ENCODE assay signal across 19 cellular contexts in genomic region chr1:59816318-59816878, GRCh38. TPM values are rescaled to one million over a fixed set of nuclear protein-coding genes. Genes with fewer than 3 reads are reported as not detected.
DNase-seq lines count a peak whose midpoint lies in the region; ATAC-seq and TF ChIP-seq lines count a peak whose summit lies in the region.
"Had no signal": no experiment of that assay in that cellular context is flagged by ENCODE, and none has a peak within 500 bp of the region (broad histone marks: within the 10 kb centered on the region; RNA-seq: fewer than 3 reads in every experiment).

No MANE protein-coding gene starts in this region.

- no peak overlapping the region for H3K27ac Mint-ChIP-seq in activated naive CD4-positive, alpha-beta T cell treated with anti-CD3 and anti-CD28 coated beads, Interleukin-2, amount 10 ng/mL, durations not matched to agents 7 days and 5 days
- no peak overlapping the region for H3K27ac Mint-ChIP-seq in WTC11

- H3K9me3 ChIP-seq in HUES6 (ENCODE audit: control insufficient read depth, insufficient read depth, low read depth, low read length), result no peaks in the 10 kb centered on the region
- no peaks in the 10 kb centered on the region for H3K9me3 ChIP-seq in SK-N-MC (ENCODE audit: low read depth, low read length)
- no peaks in the 10 kb centered on the region for H3K9me3 ChIP-seq in iPS-20b (ENCODE audit: insufficient read depth, low read depth, low read length)
- H3K9me3 ChIP-seq in stomach, result no peaks in the 10 kb centered on the region
- H3K9me3 ChIP-seq: thoracic aorta had no signal

- H3K36me3 Mint-ChIP-seq in activated naive CD4-positive, alpha-beta T cell treated with anti-CD3 and anti-CD28 coated beads, Interleukin-2, amount 10 ng/mL, durations not matched to agents 7 days and 5 days, result no peaks in the 10 kb centered on the region
- no peaks in the 10 kb centered on the region for H3K36me3 Mint-ChIP-seq in WTC11

- no peak for ATAC-seq in WTC11

- TF ChIP-seq CTCF in stomach (IDR thresholded peaks at IDR 0.05), result no peak
- no peak for TF ChIP-seq CTCF in WTC11 (IDR thresholded peaks at IDR 0.05)

- intact Hi-C loops in stomach (cut with DNase I; ENCODE audit: low total_unique reads), result no loop called here

- WGBS in stomach, 5 donors, result 31 to 49% (median 37%) methylated on average over 5 of the region's 5 CpGs

- no peak for TF ChIP-seq POLR2A in stomach (IDR thresholded peaks at IDR 0.05)

- no peak for TF ChIP-seq EP300 in stomach (IDR thresholded peaks at IDR 0.05)

- H3K4me1 ChIP-seq in HUES6 (ENCODE audit: control insufficient read depth, insufficient read depth, low read length) (peaks cover 14% of the 10 kb centered on the region), iPS-20b (ENCODE audit: insufficient read depth, low read length) (peaks cover 13% of the 10 kb centered on the region; the same call in 1 of the 2 replicates), stomach (peaks cover 0 to 30% (median 24%) of the 10 kb centered on the region in 4 donors)

- no peak overlapping the region for H3K27ac ChIP-seq in HUES6 (ENCODE audit: low read depth, low read length)
- no peak overlapping the region for H3K27ac ChIP-seq in SK-N-MC
- H3K27ac ChIP-seq in iPS-20b (ENCODE audit: low read length), result no peak overlapping the region
- H3K27ac ChIP-seq in stomach, result no peak overlapping the region
- H3K27ac ChIP-seq: thoracic aorta had no signal

- no peak for DNase-seq in SK-N-MC (ENCODE audit: low read depth, low spot score)
- DNase-seq in stomach, result no peak
- no peak for DNase-seq in 8988T
- DNase-seq in activated naive CD4-positive, alpha-beta T cell treated with anti-CD3 and anti-CD28 coated beads, Interleukin-2, amount 10 ng/mL, durations not matched to agents 7 days and 5 days, result no peak
- DNase-seq in WTC11 (ENCODE audit: low spot score), result no peak
- no peak for DNase-seq in hypothalamus (lab: John Stamatoyannopoulos, UW)
- DNase-seq: activated CD4-positive, alpha-beta T cell treated with anti-CD3 and anti-CD28 coated beads for 1 hour; GF-D8; kidney glomerular epithelial cell; NCI-H2081 treated with DMSO at 0.1 percent for 48 hours; stimulated activated CD4-positive, alpha-beta T cell treated with anti-CD3 and anti-CD28 coated beads, Interleukin-12 subunit alpha, Interleukin-12 subunit beta, amount 100 ng/mL, for 4 hours had no signal

- no peaks in the 10 kb centered on the region for H3K36me3 ChIP-seq in HUES6 (ENCODE audit: control insufficient read depth, insufficient read depth, low read length)
- H3K36me3 ChIP-seq in SK-N-MC (ENCODE audit: insufficient read depth, low read length), result no peaks in the 10 kb centered on the region
- H3K36me3 ChIP-seq in iPS-20b (ENCODE audit: insufficient read depth, low read depth, low read length), result no peaks in the 10 kb centered on the region
- no peaks in the 10 kb centered on the region for H3K36me3 ChIP-seq in stomach
- H3K36me3 ChIP-seq: thoracic aorta had no signal

- H3K27me3 Mint-ChIP-seq in activated naive CD4-positive, alpha-beta T cell treated with anti-CD3 and anti-CD28 coated beads, Interleukin-2, amount 10 ng/mL, durations not matched to agents 7 days and 5 days, result no peaks in the 10 kb centered on the region
- H3K27me3 Mint-ChIP-seq in WTC11 (ENCODE audit: low read depth), result no peaks in the 10 kb centered on the region; the same call in 1 of the 2 replicates

- POLR2A ChIA-PET in WTC11 (lab: Charles Lee), result no interaction called here

- H3K27me3 ChIP-seq in HUES6 (ENCODE audit: control insufficient read depth, insufficient read depth, low read length), result peaks cover 24% of the 10 kb centered on the region
- peaks cover 22% of the 10 kb centered on the region for H3K27me3 ChIP-seq in iPS-20b (ENCODE audit: insufficient read depth, low read length)
- peaks cover 0 to 42% (median 18%) of the 10 kb centered on the region in 3 donors for H3K27me3 ChIP-seq in stomach

- H3K4me1 Mint-ChIP-seq in activated naive CD4-positive, alpha-beta T cell treated with anti-CD3 and anti-CD28 coated beads, Interleukin-2, amount 10 ng/mL, durations not matched to agents 7 days and 5 days, result peaks cover 6% of the 10 kb centered on the region
- no peaks in the 10 kb centered on the region for H3K4me1 Mint-ChIP-seq in WTC11
- H3K4me1 Mint-ChIP-seq: neural crest cell had no signal

- H3K4me3 Mint-ChIP-seq in activated naive CD4-positive, alpha-beta T cell treated with anti-CD3 and anti-CD28 coated beads, Interleukin-2, amount 10 ng/mL, durations not matched to agents 7 days and 5 days, result no peak overlapping the region
- no peak overlapping the region for H3K4me3 Mint-ChIP-seq in WTC11
- H3K4me3 Mint-ChIP-seq: neural crest cell had no signal

- peak overlapping the region; percentile 87 for H3K4me3 ChIP-seq in HUES6 (ENCODE audit: low read depth, low read length)
- H3K4me3 ChIP-seq in SK-N-MC, result peak overlapping the region; percentile 74
- peak overlapping the region; percentile 78 for H3K4me3 ChIP-seq in iPS-20b (ENCODE audit: low read length)
- H3K4me3 ChIP-seq in stomach, result peak overlapping the region in 3 of 4 donors; percentile 46 to 64 (median 62)
- H3K4me3 ChIP-seq: thoracic aorta had no signal

- H3K9ac ChIP-seq in HUES6 (ENCODE audit: low read length), result no peak overlapping the region
- no peak overlapping the region for H3K9ac ChIP-seq in SK-N-MC (ENCODE audit: insufficient read length)
- H3K9ac ChIP-seq in iPS-20b (ENCODE audit: low read depth, low read length), result peak overlapping the region; percentile 68; the same call in 1 of the 2 replicates

- H3K9me3 Mint-ChIP-seq in activated naive CD4-positive, alpha-beta T cell treated with anti-CD3 and anti-CD28 coated beads, Interleukin-2, amount 10 ng/mL, durations not matched to agents 7 days and 5 days, result no peaks in the 10 kb centered on the region
- H3K9me3 Mint-ChIP-seq in WTC11, result no peaks in the 10 kb centered on the region
- H3K9me3 Mint-ChIP-seq: neural crest cell had no signal

- CTCF ChIA-PET in activated naive CD4-positive, alpha-beta T cell treated with anti-CD3 and anti-CD28 coated beads, Interleukin-2, amount 10 ng/mL, durations not matched to agents 7 days and 5 days (lab: Charles Lee), result no interaction called here
- CTCF ChIA-PET in WTC11 (lab: Charles Lee), result no interaction called here

TF ChIP-seq in WTC11, 78 proteins besides CTCF, POLR2A, EP300 and RAD21 (continues in another document):
- TF ChIP-seq ZNF532 (CRISPR knock-in tag; IDR thresholded peaks at IDR 0.05; ENCODE audit: borderline replicate concordance) (no peak), ELF4 (CRISPR knock-in tag; IDR thresholded peaks at IDR 0.05; ENCODE audit: low read depth) (no peak), ZBTB43 (CRISPR knock-in tag; IDR thresholded peaks at IDR 0.05) (no peak), FOXP1 (CRISPR knock-in tag; IDR thresholded peaks at IDR 0.05; ENCODE audit: borderline replicate concordance) (no peak)

RNA-seq across cellular contexts. Expression of gene HOOK1, which starts 1.6 kb away (rescaled TPM):
- 10 to 100 TPM in 2 of 5 donors, 1 to 10 TPM in 3; 1.8 to 41.9 (median 6.2) TPM for total RNA-seq in stomach
- polyA plus RNA-seq in stomach, result 10 to 100 TPM in 1 of 3 donors, 1 to 10 TPM in 2; 7.0 to 11.3 (median 7.2) TPM
- total RNA-seq in WTC11 (2021), result 33.8 to 45.9 TPM (median 43.9 TPM) in 3 replicates
- total RNA-seq: mesenteric fat pad, SK-MEL-5 had no signal
- polyA plus RNA-seq: BJ, fibroblast of lung had no signal
